ENCODE assay signal across 1 cellular context in genomic region chr7:116261904-116262303, GRCh38.
A peak's percentile ranks its signal among the peaks of the same experiment; 100 is the strongest.
TF ChIP-seq lines count a peak whose summit lies in the region.

No MANE protein-coding gene starts in this region.

TF ChIP-seq in K562, 482 proteins besides CTCF, POLR2A, EP300 and RAD21 (continued from another document):
- TF ChIP-seq PTTG1 (tag; IDR thresholded peaks at IDR 0.05; ENCODE audit: low read depth): no peak
- TF ChIP-seq MXI1 (IDR thresholded peaks at IDR 0.05; ENCODE audit: low read depth, low read length): no peak
- peak; percentile 57; the same call in 1 of the 2 replicates for TF ChIP-seq ZNF12 (CRISPR knock-in tag; IDR thresholded peaks at IDR 0.05)
TF ChIP-seq in K562: peak in this region for 1.
